Comparison of ENCODE assay signal across 18 cellular contexts in genomic region chr1:119673171-119673940, GRCh38. TPM values are rescaled to one million over a fixed set of nuclear protein-coding genes. Genes with fewer than 3 reads are reported as not detected.
DNase-seq lines count a peak whose midpoint lies in the region; ATAC-seq and TF ChIP-seq lines count a peak whose summit lies in the region.
"Had no signal": no experiment of that assay in that cellular context is flagged by ENCODE, and none has a peak within 500 bp of the region (broad histone marks: within the 10 kb centered on the region; RNA-seq: fewer than 3 reads in every experiment).

No MANE protein-coding gene starts in this region.

- H3K27me3 ChIP-seq in ACC112 (ENCODE audit: insufficient read depth, low read length), result no peaks in the 10 kb centered on the region
- no peaks in the 10 kb centered on the region for H3K27me3 ChIP-seq in Karpas-422 (ENCODE audit: low read length)
- H3K27me3 ChIP-seq: heart left ventricle had no signal

- H3K36me3 ChIP-seq in ACC112 (ENCODE audit: insufficient read depth, low read length) (no peaks in the 10 kb centered on the region), Karpas-422 (ENCODE audit: insufficient read depth, low read length) (no peaks in the 10 kb centered on the region)
- H3K36me3 ChIP-seq: heart left ventricle had no signal

- peak overlapping the region; percentile 22 for H3K4me2 ChIP-seq in Karpas-422 (ENCODE audit: low read depth, low read length, poor library complexity, severe bottlenecking)

- H3K27ac ChIP-seq in ACC112 (ENCODE audit: low read depth, low read length) (peak overlapping the region; percentile 85), Karpas-422 (ENCODE audit: low read length) (no peak overlapping the region)

- no peak overlapping the region for H3K9ac ChIP-seq in Karpas-422 (ENCODE audit: low read length)

- no peaks in the 10 kb centered on the region for H3K9me2 ChIP-seq in Karpas-422 (replicated peaks; ENCODE audit: insufficient read depth, low read length)

- no peak for ATAC-seq in GM21576 (IDR thresholded peaks at IDR 0.05; ENCODE audit: unreplicated experiment)
- ATAC-seq: heart left ventricle, K562 had no signal

- no peaks in the 10 kb centered on the region for H4K20me1 ChIP-seq in Karpas-422 (ENCODE audit: insufficient read depth, low read depth, low read length)

- H3K4me1 ChIP-seq in ACC112 (ENCODE audit: control insufficient read depth, insufficient read depth, low read length, unreplicated experiment) (peaks cover 28% of the 10 kb centered on the region), Karpas-422 (ENCODE audit: low read length) (peaks cover 20% of the 10 kb centered on the region)

- H3K79me2 ChIP-seq in ACC112 (ENCODE audit: control insufficient read depth, insufficient read depth, low read length, unreplicated experiment) (no peaks in the 10 kb centered on the region), Karpas-422 (ENCODE audit: low read length) (no peaks in the 10 kb centered on the region)

- DNase-seq in Karpas-422 (no peak), choroid plexus epithelial cell (ENCODE audit: low read depth) (peak; percentile 51), lung microvascular endothelial cell (ENCODE audit: low read depth in 2 of 2) (peak; percentile 46 to 64), putamen (ENCODE audit: low spot score) (no peak), NCI-H146 treated with DMSO at 0.1 percent for 48 hours (lab: John Stamatoyannopoulos, UW; ENCODE audit: unreplicated experiment) (no peak), NCI-H2029 treated with DMSO at 0.1 percent for 48 hours (lab: John Stamatoyannopoulos, UW) (no peak)
- DNase-seq: activated B cell treated with CpG ODN at 0.5 μM for 24 hours; activated effector memory CD4-positive, alpha-beta T cell treated with anti-CD3 and anti-CD28 coated beads, Interleukin-2, amount 50 U/mL, for 16 hours; GOT3; heart left ventricle; naive B cell; NCI-H1436; stimulated activated naive CD4-positive, alpha-beta T cell; SW 1271 had no signal

- H3K4me3 ChIP-seq in ACC112 (ENCODE audit: low read depth, low read length) (0 out of 2 replicates have a peak overlapping the region, but pooled peaks have one; percentile 7), Karpas-422 (ENCODE audit: low read length) (no peak overlapping the region), choroid plexus epithelial cell (ENCODE audit: low read depth, low read length) (no peak overlapping the region)
- H3K4me3 ChIP-seq: heart left ventricle, K562 had no signal

- peak overlapping the region; percentile 5 for H2AFZ ChIP-seq in ACC112 (ENCODE audit: low read length, unreplicated experiment)
- H2AFZ ChIP-seq in Karpas-422 (ENCODE audit: low read length), result no peak overlapping the region

- TF ChIP-seq CTCF in choroid plexus epithelial cell (conservative IDR thresholded peaks at IDR 0.05; ENCODE audit: low read depth, low read length), result no peak

- H3K9me3 ChIP-seq in Karpas-422 (ENCODE audit: low read length), result no peaks in the 10 kb centered on the region
- H3K9me3 ChIP-seq: heart left ventricle had no signal

RNA-seq across cellular contexts. Expression of gene ZNF697, which starts 25.3 kb away (rescaled TPM):
- not detected in 2 replicates for total RNA-seq in Karpas-422 (2014; rRNA removed; shearing (Covaris generic); ENCODE audit: low replicate concordance)
- 13.1 and 18.8 TPM in 2 replicates for total RNA-seq in lung microvascular endothelial cell
- total RNA-seq: OCI-LY7 had no signal

RNA-seq across cellular contexts. Expression of gene PHGDH, which starts 38.4 kb away (rescaled TPM):
- total RNA-seq in Karpas-422 (2014; rRNA removed; shearing (Covaris generic); ENCODE audit: low replicate concordance), result 16.3 and 20.5 TPM in 2 replicates
- total RNA-seq in lung microvascular endothelial cell, result 0.99 and 2.4 TPM in 2 replicates

Comparison
In these comparisons a context has a peak if more than half of its experiments do, and no peak if none do; other contexts are left out.
1. DNase-seq: peak in choroid plexus epithelial cell (single experiment) and lung microvascular endothelial cell (2 of 2); none in Karpas-422 (single experiment), putamen (single experiment), NCI-H146 treated with DMSO at 0.1 percent for 48 hours (single experiment) and NCI-H2029 treated with DMSO at 0.1 percent for 48 hours (single experiment).
2. RNA of gene ZNF697, which starts 25.3 kb away (total RNA-seq): 13.1 to 18.8 TPM in lung microvascular endothelial cell; not detected in Karpas-422; every median in the first group is over 10 times any median in the second.